ENCODE assay signal across 1 cellular context in genomic region chr2:189147361-189147760, GRCh38.
TF ChIP-seq lines count a peak whose summit lies in the region.

No MANE protein-coding gene starts in this region.

TF ChIP-seq in IMR-90, 13 proteins besides CTCF, POLR2A, EP300 and RAD21 (continued from another document):
- TF ChIP-seq USF2 (IDR thresholded peaks at IDR 0.05; ENCODE audit: low read depth, low read length) = no peak
- TF ChIP-seq ELK1 (IDR thresholded peaks at IDR 0.05; ENCODE audit: borderline replicate concordance, low read depth, low read length) = no peak
- TF ChIP-seq RCOR1 (IDR thresholded peaks at IDR 0.05; ENCODE audit: insufficient replicate concordance, low read length) = no peak
- TF ChIP-seq MXI1 (IDR thresholded peaks at IDR 0.05; ENCODE audit: borderline replicate concordance, low read depth, low read length) = no peak
- TF ChIP-seq BHLHE40 (IDR thresholded peaks at IDR 0.05; ENCODE audit: low read depth, low read length) = no peak
- TF ChIP-seq RFX5 (IDR thresholded peaks at IDR 0.05; ENCODE audit: low read depth, low read length) = no peak
